In genomic region chr9:137218212-137218753, GRCh38 we compare ENCODE assay signal across 17 cellular contexts. TPM values are rescaled to one million over a fixed set of nuclear protein-coding genes. Genes with fewer than 3 reads are reported as not detected.
DNase-seq lines count a peak whose midpoint lies in the region; ATAC-seq and TF ChIP-seq lines count a peak whose summit lies in the region.
"Had no signal": no experiment of that assay in that cellular context is flagged by ENCODE, and none has a peak within 500 bp of the region (broad histone marks: within the 10 kb centered on the region; RNA-seq: fewer than 3 reads in every experiment).

No MANE protein-coding gene starts in this region.

- H3K27ac ChIP-seq in A673 (ENCODE audit: low read depth, low read length, poor library complexity, severe bottlenecking), result peak overlapping the region; percentile 13
- H3K27ac ChIP-seq in RWPE2 (ENCODE audit: poor library complexity, severe bottlenecking), result peak overlapping the region; percentile 42
- H3K27ac ChIP-seq in mesodermal cell (ENCODE audit: low read depth, low read length, severe bottlenecking), result peak overlapping the region; percentile 66
- H3K27ac ChIP-seq: ovary, uterus had no signal

- BruUV-seq in A673 (replicated peaks; lab: Mats Ljungman, UMichigan), result no TSS peak

- peaks cover 3% of the 10 kb centered on the region for H3K4me1 Mint-ChIP-seq in activated CD4-positive, alpha-beta memory T cell treated with anti-CD3 and anti-CD28 coated beads for 36 hours (ENCODE audit: low read depth)

- no peak for TF ChIP-seq CTCF in A673 (conservative IDR thresholded peaks at IDR 0.05; ENCODE audit: low read depth, low read length)
- no peak for TF ChIP-seq CTCF in RWPE2 (IDR thresholded peaks at IDR 0.05; ENCODE audit: poor library complexity, severe bottlenecking)

- POLR2A ChIA-PET in A673 (lab: Charles Lee; ENCODE audit: low non-redundant PET), result no interaction called here
- POLR2A ChIA-PET in activated CD4-positive, alpha-beta memory T cell treated with anti-CD3 and anti-CD28 coated beads for 36 hours (lab: Charles Lee), result no interaction called here

- no peaks in the 10 kb centered on the region for H3K27me3 Mint-ChIP-seq in activated CD4-positive, alpha-beta memory T cell treated with anti-CD3 and anti-CD28 coated beads for 36 hours
- H3K27me3 Mint-ChIP-seq: activated naive CD8-positive, alpha-beta T cell had no signal

- intact Hi-C loops in A673 (cut with micrococcal nuclease; ENCODE audit: unreplicated experiment), result no loop called here
- intact Hi-C loops in activated CD4-positive, alpha-beta memory T cell treated with anti-CD3 and anti-CD28 coated beads for 36 hours (cut with micrococcal nuclease), result no loop called here

- H3K9me3 Mint-ChIP-seq in activated CD4-positive, alpha-beta memory T cell treated with anti-CD3 and anti-CD28 coated beads for 36 hours, result no peaks in the 10 kb centered on the region
- H3K9me3 Mint-ChIP-seq: mesothelial cell of epicardium had no signal

- CTCF ChIA-PET in A673 (lab: Charles Lee), result no interaction called here
- CTCF ChIA-PET in activated CD4-positive, alpha-beta memory T cell treated with anti-CD3 and anti-CD28 coated beads for 36 hours (lab: Charles Lee), result no interaction called here

- no peak for DNase-seq in A673 (ENCODE audit: low spot score)
- DNase-seq in RWPE2 (ENCODE audit: low spot score), result no peak
- DNase-seq in activated CD4-positive, alpha-beta memory T cell treated with anti-CD3 and anti-CD28 coated beads for 36 hours, result no peak
- DNase-seq in medulla oblongata (ENCODE audit: extremely low spot score), result no peak
- DNase-seq: activated CD8-positive, alpha-beta memory T cell treated with anti-CD3 and anti-CD28 coated beads, Interleukin-2, amount 50 U/mL, for 4 hours; cerebellar nuclear complex; NCI-H1092 treated with DMSO at 0.1 percent for 48 hours; NCI-H345; ovary; uterus had no signal

- H3K9me3 ChIP-seq in A673 (ENCODE audit: low read depth, low read length, poor library complexity, severe bottlenecking), result no peaks in the 10 kb centered on the region
- H3K9me3 ChIP-seq in RWPE2 (ENCODE audit: severe bottlenecking), result no peaks in the 10 kb centered on the region
- H3K9me3 ChIP-seq in mesodermal cell (ENCODE audit: control insufficient read depth, low read length), result no peaks in the 10 kb centered on the region
- H3K9me3 ChIP-seq: ovary, uterus had no signal

- WGBS in mesodermal cell (ENCODE audit: insufficient coverage in 2 of 2), 2 experiments, result 95 to 96% methylated on average over 27 to 30 of the region's 30 CpGs

- H3K4me1 ChIP-seq in A673 (ENCODE audit: insufficient read depth, low read length, poor library complexity, severe bottlenecking) (peaks cover 9% of the 10 kb centered on the region), RWPE2 (ENCODE audit: insufficient read depth, poor library complexity, severe bottlenecking) (peaks cover 5% of the 10 kb centered on the region), mesodermal cell (ENCODE audit: control insufficient read depth, insufficient read depth, low read length, poor library complexity, severe bottlenecking) (peaks cover 18% of the 10 kb centered on the region)

- no peaks in the 10 kb centered on the region for H3K27me3 ChIP-seq in A673 (replicated peaks; ENCODE audit: insufficient read depth, low read depth, low read length, poor library complexity)
- H3K27me3 ChIP-seq in RWPE2 (ENCODE audit: insufficient read depth, poor library complexity, severe bottlenecking), result no peaks in the 10 kb centered on the region
- H3K27me3 ChIP-seq: ovary, uterus had no signal

- no peak for ATAC-seq in RWPE2 (ENCODE audit: low read depth)
- no peak for ATAC-seq in HG03378 (IDR thresholded peaks at IDR 0.05; ENCODE audit: unreplicated experiment)
- ATAC-seq: GM12878 had no signal

- H3K4me3 ChIP-seq in A673 (ENCODE audit: low read depth, low read length, poor library complexity, severe bottlenecking) (no peak overlapping the region), RWPE2 (ENCODE audit: severe bottlenecking) (no peak overlapping the region), mesodermal cell (ENCODE audit: extremely low read depth, insufficient read depth, low read length, poor library complexity, severe bottlenecking) (no peak overlapping the region)
- H3K4me3 ChIP-seq: GM12878, uterus had no signal

- H3K27ac Mint-ChIP-seq in activated CD4-positive, alpha-beta memory T cell treated with anti-CD3 and anti-CD28 coated beads for 36 hours, result no peak overlapping the region
- H3K27ac Mint-ChIP-seq: activated naive CD8-positive, alpha-beta T cell; mesothelial cell of epicardium had no signal

- H3K4me3 Mint-ChIP-seq in activated CD4-positive, alpha-beta memory T cell treated with anti-CD3 and anti-CD28 coated beads for 36 hours, result no peak overlapping the region
- H3K4me3 Mint-ChIP-seq: activated naive CD8-positive, alpha-beta T cell; mesothelial cell of epicardium had no signal

- H3K36me3 ChIP-seq in A673 (ENCODE audit: insufficient read depth, low read length, poor library complexity, severe bottlenecking), result peaks cover 5% of the 10 kb centered on the region
- 0 out of 2 replicates have a peak, but pooled peaks cover 2% of the 10 kb centered on the region for H3K36me3 ChIP-seq in RWPE2 (ENCODE audit: low read depth)
- H3K36me3 ChIP-seq in mesodermal cell (ENCODE audit: control insufficient read depth, insufficient read depth, low read length), result peaks cover 29% of the 10 kb centered on the region
- H3K36me3 ChIP-seq: ovary, uterus had no signal

- H3K36me3 Mint-ChIP-seq in activated CD4-positive, alpha-beta memory T cell treated with anti-CD3 and anti-CD28 coated beads for 36 hours, result peaks cover 3% of the 10 kb centered on the region
- H3K36me3 Mint-ChIP-seq: activated naive CD8-positive, alpha-beta T cell; mesothelial cell of epicardium had no signal

RNA-seq across cellular contexts. Expression of gene RNF208, which starts 3.8 kb away (rescaled TPM):
- total RNA-seq in A673 (2021), result 13.7 and 20.2 TPM in 2 replicates
- polyA plus RNA-seq in mesodermal cell (2013, experiment 1 of 2), result 9.7 TPM
- polyA plus RNA-seq in mesodermal cell (2013, experiment 2 of 2), result 7.3 TPM
- 1 to 10 TPM; 3.4 to 4.4 TPM for total RNA-seq in activated CD4-positive, alpha-beta memory T cell treated with anti-CD3 and anti-CD28 coated beads for 36 hours
- total RNA-seq: Daoy had no signal

RNA-seq across cellular contexts. Expression of gene CYSRT1, which starts 6.7 kb away (rescaled TPM):
- 0.37 TPM in 1 of 2 replicates, not detected in the other for total RNA-seq in A673 (2021)
- 1.7 TPM for polyA plus RNA-seq in mesodermal cell (2013, experiment 1 of 2)
- polyA plus RNA-seq in mesodermal cell (2013, experiment 2 of 2), result 0.66 TPM
- total RNA-seq in activated CD4-positive, alpha-beta memory T cell treated with anti-CD3 and anti-CD28 coated beads for 36 hours, result under 1 TPM; 0.21 to 0.70 TPM

RNA-seq across cellular contexts. Expression of gene RNF224, which starts 9.0 kb away (rescaled TPM):
- 0.17 TPM in 1 of 2 replicates, not detected in the other for total RNA-seq in A673 (2021)
- not detected for polyA plus RNA-seq in mesodermal cell (2013, experiment 1 of 2)
- polyA plus RNA-seq in mesodermal cell (2013, experiment 2 of 2), result not detected
- not detected for total RNA-seq in activated CD4-positive, alpha-beta memory T cell treated with anti-CD3 and anti-CD28 coated beads for 36 hours
- total RNA-seq: Daoy, GM12878 had no signal
- polyA plus RNA-seq: fibroblast of lung, GM12878, ovary had no signal

RNA-seq across cellular contexts. Expression of gene SLC34A3, which starts 12.4 kb away (rescaled TPM):
- not detected in 2 replicates for total RNA-seq in A673 (2021)
- polyA plus RNA-seq in mesodermal cell (2013, experiment 1 of 2), result not detected
- polyA plus RNA-seq in mesodermal cell (2013, experiment 2 of 2), result not detected
- total RNA-seq in activated CD4-positive, alpha-beta memory T cell treated with anti-CD3 and anti-CD28 coated beads for 36 hours, result not detected
- total RNA-seq: Daoy, fibroblast of lung, GM12878 had no signal
- polyA plus RNA-seq: fibroblast of lung, GM12878, ovary had no signal

RNA-seq across cellular contexts. Expression of gene NDOR1, which starts 12.8 kb away (rescaled TPM):
- 40.2 and 41.5 TPM in 2 replicates for total RNA-seq in A673 (2021)
- polyA plus RNA-seq in mesodermal cell (2013, experiment 1 of 2), result 12.0 TPM
- polyA plus RNA-seq in mesodermal cell (2013, experiment 2 of 2), result 11.6 TPM
- 10 to 100 TPM; 29.4 to 31.3 TPM for total RNA-seq in activated CD4-positive, alpha-beta memory T cell treated with anti-CD3 and anti-CD28 coated beads for 36 hours

Comparison
In these comparisons a context has a peak if more than half of its experiments do, and no peak if none do; other contexts are left out.
1. H3K27ac ChIP-seq: peak in every context shown above with its lines; median percentile 66 in mesodermal cell; 42 in RWPE2; 13 in A673.